ENCODE assay signal across 8 cellular contexts in the genomic region with DNA sequence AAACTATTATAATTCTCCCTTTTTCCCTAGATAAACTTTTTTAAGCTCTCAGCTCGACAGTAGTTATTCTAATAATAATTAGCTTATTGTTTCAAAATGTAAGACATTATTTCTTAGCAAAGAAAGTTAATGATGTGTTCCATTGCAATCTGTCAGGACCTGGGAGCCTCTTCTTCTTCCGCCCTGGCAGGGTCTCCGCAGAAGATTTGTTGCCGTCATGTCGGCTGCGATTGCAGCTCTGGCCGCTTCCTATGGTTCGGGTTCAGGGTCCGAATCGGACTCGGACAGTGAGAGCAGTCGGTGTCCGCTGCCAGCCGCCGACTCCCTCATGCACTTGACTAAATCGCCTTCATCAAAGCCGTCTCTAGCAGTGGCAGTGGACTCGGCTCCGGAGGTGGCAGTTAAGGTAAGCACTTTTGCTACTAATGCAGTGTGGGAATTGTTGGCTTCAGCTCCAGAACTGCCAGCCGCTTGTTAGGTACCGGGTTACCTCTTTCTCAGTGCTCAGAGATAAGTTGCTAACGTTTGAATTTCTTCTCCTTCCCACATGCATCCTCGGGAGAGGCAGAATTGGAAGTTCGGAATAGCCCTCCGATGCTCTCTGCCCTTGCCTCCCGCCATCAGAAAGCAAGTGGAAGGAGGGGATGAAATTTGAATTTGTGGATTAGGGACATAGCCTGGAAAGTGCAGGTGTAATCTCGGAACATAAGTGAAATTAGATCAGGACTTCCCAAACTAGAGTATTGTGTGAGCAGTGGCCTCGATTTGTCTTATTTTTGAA.
A peak's percentile ranks its signal among the peaks of the same experiment; 100 is the strongest.
DNase-seq lines count a peak whose midpoint lies in the region; ATAC-seq, FAIRE-seq and TF ChIP-seq lines count a peak whose summit lies in the region.

Gene CDC40, plus strand, starts transcription at position 200 of the 781 bp plus-strand sequence. Its CDS starts 18 bp downstream, at position 218.

- H3K4me1 ChIP-seq in Loucy (ENCODE audit: insufficient read depth, low read length, poor library complexity, severe bottlenecking), result peaks cover 60% of the 10 kb centered on the region

- peak; percentile 82 for TF ChIP-seq POLR2A in H54 (IDR thresholded peaks at IDR 0.05; ENCODE audit: low read depth, low read length)

- TF ChIP-seq CTCF in GM12865 (IDR thresholded peaks at IDR 0.05; ENCODE audit: insufficient read depth, low read depth, low read length, missing control alignments), result no peak
- TF ChIP-seq CTCF in Loucy (conservative IDR thresholded peaks at IDR 0.05; ENCODE audit: low read length), result no peak

- no peaks in the 10 kb centered on the region for H3K36me3 ChIP-seq in Loucy (ENCODE audit: insufficient read depth, low read length)

- H3K9me2 ChIP-seq in Loucy (replicated peaks; ENCODE audit: low read depth, low read length), result no peaks in the 10 kb centered on the region

- DNase-seq in GM12865 (ENCODE audit: low read depth) (no peak), H54 (ENCODE audit: insufficient read length, low spot score) (peak; percentile 18), dedifferentiated amniotic fluid mesenchymal stem cell (ENCODE audit: extremely low spot score) (peak; percentile 20), memory B cell (ENCODE audit: low spot score in 2 of 2) (peak in 1 of 2 donors; percentile 51), RCC 7860 (ENCODE audit: low spot score) (no peak)
- peak; percentile 40 for DNase-seq in activated CD4-positive, alpha-beta T cell treated with anti-CD3 and anti-CD28 coated beads for 1 hour
- DNase-seq in stimulated activated CD8-positive, alpha-beta memory T cell treated with anti-CD3 and anti-CD28 coated beads, Interleukin-15, amount 100 ng/mL, for 24 hours (ENCODE audit: low read depth), result peak; percentile 18

- no peaks in the 10 kb centered on the region for H3K9me3 Mint-ChIP-seq in memory B cell

- H2AFZ ChIP-seq in Loucy (ENCODE audit: low read length), result peak within 1 kb of the TSS; percentile 97

- H4K20me1 ChIP-seq in Loucy (ENCODE audit: insufficient read depth, low read length, poor library complexity, severe bottlenecking), result peaks cover 64% of the 10 kb centered on the region

- no peaks in the 10 kb centered on the region for H3K9me3 ChIP-seq in Loucy (ENCODE audit: insufficient read depth, low read depth, low read length)

- peak within 1 kb of the TSS; percentile 85 for H3K9ac ChIP-seq in Loucy (ENCODE audit: low read depth, low read length, poor library complexity, severe bottlenecking)

- H3K4me3 ChIP-seq in GM12865 (ENCODE audit: low read depth, low read length), result peak within 1 kb of the TSS; percentile 77
- peak within 1 kb of the TSS; percentile 82 for H3K4me3 ChIP-seq in Loucy (ENCODE audit: low read length, poor library complexity, severe bottlenecking)

- H3F3A ChIP-seq in Loucy (ENCODE audit: low read depth), result 0 out of 2 replicates have a peak, but pooled peaks cover 2% of the 10 kb centered on the region

- no peak within 1 kb of the TSS for H3K4me3 Mint-ChIP-seq in memory B cell

- H3K4me2 ChIP-seq in Loucy (ENCODE audit: low read depth, low read length, poor library complexity, severe bottlenecking), result peak within 1 kb of the TSS; percentile 94

- H3K4me1 Mint-ChIP-seq in memory B cell, result peaks cover 4% of the 10 kb centered on the region

- H3K27ac Mint-ChIP-seq in memory B cell, result no peak within 1 kb of the TSS

- ATAC-seq in memory B cell (ENCODE audit: low read depth), result peak; percentile 29

- peaks cover 78% of the 10 kb centered on the region for H3K79me2 ChIP-seq in Loucy (ENCODE audit: insufficient read depth, low read length)

- FAIRE-seq in H54 (lab: Jason Lieb, UNC), result no peak
- no peak for FAIRE-seq in RCC 7860 (lab: Jason Lieb, UNC)

- no peaks in the 10 kb centered on the region for H3K27me3 ChIP-seq in Loucy (ENCODE audit: insufficient read depth, low read length, poor library complexity, severe bottlenecking)

- peaks cover 2% of the 10 kb centered on the region for H3K36me3 Mint-ChIP-seq in memory B cell

- H3K27me3 Mint-ChIP-seq in memory B cell, result no peaks in the 10 kb centered on the region

Comparison
In these comparisons a context has a peak if more than half of its experiments do, and no peak if none do; other contexts are left out.
1. DNase-seq: peak in H54 (single experiment), activated CD4-positive, alpha-beta T cell treated with anti-CD3 and anti-CD28 coated beads for 1 hour (single experiment), dedifferentiated amniotic fluid mesenchymal stem cell (single experiment) and stimulated activated CD8-positive, alpha-beta memory T cell treated with anti-CD3 and anti-CD28 coated beads, Interleukin-15, amount 100 ng/mL, for 24 hours (single experiment); none in GM12865 (single experiment) and RCC 7860 (single experiment).